Comparison of ENCODE assay signal across 17 cellular contexts in the genomic region with DNA sequence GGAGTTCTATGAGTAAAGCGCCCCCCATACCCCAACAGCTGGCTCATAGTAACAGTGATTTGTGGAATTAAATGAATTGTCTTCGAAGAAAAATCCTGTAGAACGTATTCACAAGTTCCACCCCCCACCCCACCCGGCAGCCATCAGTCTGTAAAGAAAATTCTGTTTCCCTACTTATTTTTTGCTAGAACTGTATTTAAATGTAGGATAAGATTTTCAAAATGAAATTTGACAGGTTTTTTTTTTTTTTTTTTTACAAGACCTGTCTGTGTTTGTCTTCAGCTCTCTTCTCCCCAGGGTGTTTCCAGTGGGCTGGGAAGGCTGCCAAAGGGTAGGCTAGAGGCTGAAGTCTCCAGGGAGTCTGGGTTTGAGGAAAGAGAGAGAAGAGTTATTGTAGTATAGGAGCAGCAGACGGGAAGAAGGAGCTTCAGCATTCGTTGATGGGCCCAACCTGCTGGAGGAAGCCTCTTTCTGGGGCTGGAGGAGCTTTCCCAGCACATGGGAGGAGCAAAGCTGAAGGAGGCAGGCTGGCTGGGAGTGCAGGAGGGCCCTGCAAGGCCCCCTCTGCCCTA.
DNase-seq lines count a peak whose midpoint lies in the region; ATAC-seq and TF ChIP-seq lines count a peak whose summit lies in the region.
"Had no signal": no experiment of that assay in that cellular context is flagged by ENCODE, and none has a peak within 500 bp of the region (broad histone marks: within the 10 kb centered on the region; RNA-seq: fewer than 3 reads in every experiment).

No MANE protein-coding gene starts in this region.

- TF ChIP-seq CTCF in progenitor cell of endocrine pancreas (IDR thresholded peaks at IDR 0.05; ENCODE audit: unreplicated experiment): no peak

- no peaks in the 10 kb centered on the region for H3K36me3 Mint-ChIP-seq in progenitor cell of endocrine pancreas (ENCODE audit: insufficient read depth)
- H3K36me3 Mint-ChIP-seq: memory B cell had no signal

- H3K4me3 Mint-ChIP-seq in progenitor cell of endocrine pancreas (ENCODE audit: low read depth): no peak overlapping the region
- H3K4me3 Mint-ChIP-seq: activated B cell treated with CpG ODN at 0.5 μM for 24 hours; memory B cell; stimulated activated naive CD8-positive, alpha-beta T cell treated with anti-CD3 and anti-CD28 coated beads, Interleukin-15, Interleukin-2, amounts not matched to agents 100 ng/mL and 50 ng/mL, for 24 hours had no signal

- no peak overlapping the region for H3K27ac Mint-ChIP-seq in progenitor cell of endocrine pancreas
- H3K27ac Mint-ChIP-seq: activated B cell treated with CpG ODN at 0.5 μM for 24 hours; memory B cell; stimulated activated naive CD8-positive, alpha-beta T cell treated with anti-CD3 and anti-CD28 coated beads, Interleukin-15, Interleukin-2, amounts not matched to agents 100 ng/mL and 50 ng/mL, for 24 hours had no signal

- no peak for ATAC-seq in GM19467 (IDR thresholded peaks at IDR 0.05; ENCODE audit: unreplicated experiment)
- ATAC-seq: GM12878 had no signal

- H3K27me3 Mint-ChIP-seq in progenitor cell of endocrine pancreas: no peaks in the 10 kb centered on the region
- H3K27me3 Mint-ChIP-seq: activated B cell treated with CpG ODN at 0.5 μM for 24 hours had no signal

- DNase-seq in DMS 273 treated with DMSO at 0.1 percent for 48 hours (lab: John Stamatoyannopoulos, UW) (peak; percentile 63), NCI-H1092 treated with DMSO at 0.1 percent for 48 hours (lab: John Stamatoyannopoulos, UW) (peak; percentile 85), NCI-H69 (lab: John Stamatoyannopoulos, UW) (peak; percentile 100), left kidney (ENCODE audit: low read depth, low spot score) (peak; percentile 29), midbrain (lab: John Stamatoyannopoulos, UW) (no peak), progenitor cell of endocrine pancreas (ENCODE audit: low spot score, unreplicated experiment) (no peak)
- no peak for DNase-seq in central memory CD4-positive, alpha-beta T cell
- DNase-seq: activated B cell treated with CpG ODN at 0.5 μM for 24 hours; amygdala; Caco-2; GM23248; NCI-H2227 treated with DMSO at 0.1 percent for 48 hours; stimulated activated CD4-positive, alpha-beta T cell treated with anti-CD3 and anti-CD28 coated beads, Interleukin-2, amount 100 ng/mL, for 48 hours had no signal

- H3K4me1 Mint-ChIP-seq in progenitor cell of endocrine pancreas (ENCODE audit: low read depth): peaks cover 3% of the 10 kb centered on the region
- H3K4me1 Mint-ChIP-seq: activated B cell treated with CpG ODN at 0.5 μM for 24 hours, memory B cell had no signal

- H3K9me3 Mint-ChIP-seq in progenitor cell of endocrine pancreas (ENCODE audit: low read depth): no peaks in the 10 kb centered on the region
- H3K9me3 Mint-ChIP-seq: activated B cell treated with CpG ODN at 0.5 μM for 24 hours, memory B cell had no signal

Comparison
In these comparisons a context has a peak if more than half of its experiments do, and no peak if none do; other contexts are left out.
1. DNase-seq: peak in DMS 273 treated with DMSO at 0.1 percent for 48 hours (single experiment), NCI-H1092 treated with DMSO at 0.1 percent for 48 hours (single experiment), NCI-H69 (single experiment) and left kidney (single experiment); none in central memory CD4-positive, alpha-beta T cell (single experiment), midbrain (single experiment) and progenitor cell of endocrine pancreas (single experiment).